In genomic region chr10:73439605-73440298, GRCh38 we compare ENCODE assay signal across 10 cellular contexts. TPM values are rescaled to one million over a fixed set of nuclear protein-coding genes. Genes with fewer than 3 reads are reported as not detected.
A peak's percentile ranks its signal among the peaks of the same experiment; 100 is the strongest.
DNase-seq lines count a peak whose midpoint lies in the region; ATAC-seq and TF ChIP-seq lines count a peak whose summit lies in the region.
"Had no signal": no experiment of that assay in that cellular context is flagged by ENCODE, and none has a peak within 500 bp of the region (broad histone marks: within the 10 kb centered on the region; RNA-seq: fewer than 3 reads in every experiment).

No MANE protein-coding gene starts in this region.

- ATAC-seq in omental fat pad (ENCODE audit: low FRiP score) (peak; percentile 91), HG03045 (IDR thresholded peaks at IDR 0.05; ENCODE audit: unreplicated experiment) (no peak), GM21367 (IDR thresholded peaks at IDR 0.05; ENCODE audit: unreplicated experiment) (no peak)
- ATAC-seq: HepG2 had no signal

- DNase-seq in EL (peak; percentile 76), LHCN-M2 (ENCODE audit: low read depth) (peak; percentile 73), cardiac fibroblast (ENCODE audit: low read depth in 2 of 2) (peak; percentile 44 to 68), omental fat pad (ENCODE audit: low spot score) (no peak)
- DNase-seq in activated CD8-positive, alpha-beta memory T cell treated with anti-CD3 and anti-CD28 coated beads for 24 hours, result no peak
- DNase-seq: left cardiac atrium had no signal

- TF ChIP-seq CTCF in cardiac fibroblast (IDR thresholded peaks at IDR 0.05; ENCODE audit: low read depth, low read length) (no peak), omental fat pad (IDR thresholded peaks at IDR 0.05) (no peak)

- no peak overlapping the region for H3K4me3 ChIP-seq in cardiac fibroblast (replicated peaks in 1 of 2; ENCODE audit: low read depth in 2 of 2, low read length in 2 of 2)
- H3K4me3 ChIP-seq: prostate gland had no signal

RNA-seq across cellular contexts. Expression of gene MSS51, which starts 6.4 kb away (rescaled TPM):
- total RNA-seq in LHCN-M2 (2014; rRNA removed) (1.4 and 2.5 TPM in 2 replicates), omental fat pad (1 to 10 TPM; 1.0 to 4.6 (median 2.0) TPM)
- polyA plus RNA-seq in LHCN-M2 (2012), result 0.44 TPM

RNA-seq across cellular contexts. Expression of gene ANXA7, which starts 25.9 kb away (rescaled TPM):
- total RNA-seq in LHCN-M2 (2014; rRNA removed), result 155 and 159 TPM in 2 replicates
- polyA plus RNA-seq in LHCN-M2 (2012), result 94.0 TPM
- total RNA-seq in omental fat pad, result 100 to 1,000 TPM in 3 of 4 donors, 10 to 100 TPM in 1; 99.6 to 115 (median 112) TPM

RNA-seq across cellular contexts. Expression of gene PPP3CB, which starts 56.1 kb away (rescaled TPM):
- total RNA-seq in LHCN-M2 (2014; rRNA removed) (23.3 and 35.7 TPM in 2 replicates), omental fat pad (10 to 100 TPM; 41.1 to 57.7 (median 46.2) TPM)
- 36.5 TPM for polyA plus RNA-seq in LHCN-M2 (2012)

Comparison
In these comparisons a context has a peak if more than half of its experiments do, and no peak if none do; other contexts are left out.
1. DNase-seq: peak in EL (single experiment), LHCN-M2 (single experiment) and cardiac fibroblast (2 of 2); none in omental fat pad (single experiment) and activated CD8-positive, alpha-beta memory T cell treated with anti-CD3 and anti-CD28 coated beads for 24 hours (single experiment).